In genomic region chr20:35673884-35674283, GRCh38 we compare ENCODE assay signal across 19 cellular contexts. TPM values are rescaled to one million over a fixed set of nuclear protein-coding genes. Genes with fewer than 3 reads are reported as not detected.
DNase-seq lines count a peak whose midpoint lies in the region; ATAC-seq and TF ChIP-seq lines count a peak whose summit lies in the region.
"Had no signal": no experiment of that assay in that cellular context is flagged by ENCODE, and none has a peak within 500 bp of the region (broad histone marks: within the 10 kb centered on the region; RNA-seq: fewer than 3 reads in every experiment).

No MANE protein-coding gene starts in this region.

- TF ChIP-seq CTCF in esophagus muscularis mucosa (IDR thresholded peaks at IDR 0.05) (no peak), stomach (IDR thresholded peaks at IDR 0.05) (no peak), lower lobe of right lung (IDR thresholded peaks at IDR 0.05) (no peak), H9 (conservative IDR thresholded peaks at IDR 0.05) (no peak)

- H3K4me3 ChIP-seq in esophagus muscularis mucosa, result no peak overlapping the region
- H3K4me3 ChIP-seq in stomach, result no peak overlapping the region
- no peak overlapping the region for H3K4me3 ChIP-seq in lower lobe of right lung
- H3K4me3 ChIP-seq: GM23338, SJCRH30 had no signal

- H3K23me2 ChIP-seq in H9 (ENCODE audit: insufficient read length, low read depth, low read length, poor library complexity, severe bottlenecking), result no peaks in the 10 kb centered on the region

- no peaks in the 10 kb centered on the region for H3K9me3 Mint-ChIP-seq in activated CD4-positive, alpha-beta memory T cell treated with anti-CD3 and anti-CD28 coated beads, Interleukin-2, amount 10 ng/mL, durations not matched to agents 7 days and 5 days
- H3K9me3 Mint-ChIP-seq in activated CD4-positive, alpha-beta memory T cell treated with anti-CD3 and anti-CD28 coated beads for 36 hours, result no peaks in the 10 kb centered on the region
- H3K9me3 Mint-ChIP-seq in H9, result no peaks in the 10 kb centered on the region
- H3K9me3 Mint-ChIP-seq: GM23338, IgD-negative memory B cell had no signal

- no peak overlapping the region for H3K9ac ChIP-seq in H9 (ENCODE audit: extremely low read depth, insufficient read length, low read length)

- CTCF ChIA-PET in activated CD4-positive, alpha-beta memory T cell treated with anti-CD3 and anti-CD28 coated beads, Interleukin-2, amount 10 ng/mL, durations not matched to agents 7 days and 5 days (lab: Charles Lee), result no interaction called here
- CTCF ChIA-PET in activated CD4-positive, alpha-beta memory T cell treated with anti-CD3 and anti-CD28 coated beads for 36 hours (lab: Charles Lee), result no interaction called here

- no peak overlapping the region for H3K23ac ChIP-seq in H9 (ENCODE audit: insufficient read length, low read depth, low read length)

- no peak for ATAC-seq in lower lobe of right lung
- ATAC-seq: GM23338 had no signal

- H3K27ac ChIP-seq in esophagus muscularis mucosa (replicated peaks in 1 of 4), result no peak overlapping the region
- H3K27ac ChIP-seq in stomach, result no peak overlapping the region
- H3K27ac ChIP-seq in lower lobe of right lung, result no peak overlapping the region
- H3K27ac ChIP-seq in H9 (ENCODE audit: insufficient read length, low read depth, low read length), result no peak overlapping the region
- H3K27ac ChIP-seq: 22Rv1, C4-2B, SJCRH30 had no signal

- DNase-seq in activated CD4-positive, alpha-beta memory T cell treated with anti-CD3 and anti-CD28 coated beads, Interleukin-2, amount 10 ng/mL, durations not matched to agents 7 days and 5 days, result peak; percentile 4
- DNase-seq in activated CD4-positive, alpha-beta memory T cell treated with anti-CD3 and anti-CD28 coated beads for 36 hours, result no peak
- DNase-seq in esophagus muscularis mucosa (ENCODE audit: extremely low spot score) (peak; percentile 57), stomach (peak; percentile 11), lower lobe of right lung (no peak), H9 (no peak)
- DNase-seq: ACHN, GF-D8, HCEC 1CT, NCI-H1417, NCI-H1694 treated with DMSO at 0.1 percent for 48 hours, NCI-H446, NCI-H526, OCI-M1, SJCRH30 had no signal

- no peaks in the 10 kb centered on the region for H3K27me3 Mint-ChIP-seq in activated CD4-positive, alpha-beta memory T cell treated with anti-CD3 and anti-CD28 coated beads, Interleukin-2, amount 10 ng/mL, durations not matched to agents 7 days and 5 days
- no peaks in the 10 kb centered on the region for H3K27me3 Mint-ChIP-seq in activated CD4-positive, alpha-beta memory T cell treated with anti-CD3 and anti-CD28 coated beads for 36 hours
- no peaks in the 10 kb centered on the region for H3K27me3 Mint-ChIP-seq in H9 (ENCODE audit: low read depth)
- H3K27me3 Mint-ChIP-seq: IgD-negative memory B cell had no signal

- H2BK12ac ChIP-seq in H9 (ENCODE audit: insufficient read length, low read depth, low read length), result no peak overlapping the region

- no peak overlapping the region for H3K18ac ChIP-seq in H9 (ENCODE audit: insufficient read length, low read depth, low read length)

- H3K36me3 ChIP-seq in esophagus muscularis mucosa (peaks cover 51 to 86% (median 75%) of the 10 kb centered on the region in 4 donors), stomach (peaks cover 40 to 94% (median 90%) of the 10 kb centered on the region in 4 donors), lower lobe of right lung (peaks cover 97% of the 10 kb centered on the region)

- peaks cover 45% of the 10 kb centered on the region for H3K36me3 Mint-ChIP-seq in activated CD4-positive, alpha-beta memory T cell treated with anti-CD3 and anti-CD28 coated beads, Interleukin-2, amount 10 ng/mL, durations not matched to agents 7 days and 5 days (ENCODE audit: low read depth)
- H3K36me3 Mint-ChIP-seq in activated CD4-positive, alpha-beta memory T cell treated with anti-CD3 and anti-CD28 coated beads for 36 hours, result peaks cover 25% of the 10 kb centered on the region
- H3K36me3 Mint-ChIP-seq in H9 (ENCODE audit: insufficient read depth in 1 of 3, low read depth in 3 of 3), result peaks cover 9 to 33% (median 28%) of the 10 kb centered on the region in 3 experiments

- H3K79me2 ChIP-seq in H9 (ENCODE audit: insufficient read depth, low read length), result no peaks in the 10 kb centered on the region

- H3K79me1 ChIP-seq in H9 (ENCODE audit: insufficient read depth, low read depth, low read length, poor library complexity, severe bottlenecking), result no peaks in the 10 kb centered on the region

- H4K20me1 ChIP-seq in H9 (ENCODE audit: control insufficient read depth, insufficient read depth, insufficient read length), result no peaks in the 10 kb centered on the region

- H4K5ac ChIP-seq in H9 (ENCODE audit: insufficient read length, low read depth, low read length), result no peak overlapping the region

- no peak overlapping the region for H3T11ph ChIP-seq in H9 (ENCODE audit: low read length)

- no peak overlapping the region for H3K27ac Mint-ChIP-seq in activated CD4-positive, alpha-beta memory T cell treated with anti-CD3 and anti-CD28 coated beads, Interleukin-2, amount 10 ng/mL, durations not matched to agents 7 days and 5 days
- no peak overlapping the region for H3K27ac Mint-ChIP-seq in activated CD4-positive, alpha-beta memory T cell treated with anti-CD3 and anti-CD28 coated beads for 36 hours
- H3K27ac Mint-ChIP-seq in H9, result no peak overlapping the region; a peak in 1 of 7 replicates
- H3K27ac Mint-ChIP-seq: GM23338, IgD-negative memory B cell had no signal

- H4K8ac ChIP-seq in H9 (replicated peaks; ENCODE audit: insufficient read length, low read depth, low read length), result no peak overlapping the region

- no peak overlapping the region for H3K4ac ChIP-seq in H9 (ENCODE audit: low read depth, low read length)

- no peaks in the 10 kb centered on the region for H3K4me1 ChIP-seq in esophagus muscularis mucosa
- no peaks in the 10 kb centered on the region for H3K4me1 ChIP-seq in stomach
- no peaks in the 10 kb centered on the region for H3K4me1 ChIP-seq in lower lobe of right lung
- no peaks in the 10 kb centered on the region for H3K4me1 ChIP-seq in H9 (ENCODE audit: insufficient read depth, low read length)
- H3K4me1 ChIP-seq: SJCRH30 had no signal

- 78% methylated on average over 4 of the region's 4 CpGs for WGBS in esophagus muscularis mucosa
- 86 to 98% (median 92%) methylated on average over 4 of the region's 4 CpGs for WGBS in stomach, 5 donors
- WGBS in H9 (ENCODE audit: extremely low coverage, insufficient read length, low lambda C conversion rate), result no CpG with 5 or more reads among the region's 4 CpGs

- no peak overlapping the region for H3K4me3 Mint-ChIP-seq in activated CD4-positive, alpha-beta memory T cell treated with anti-CD3 and anti-CD28 coated beads, Interleukin-2, amount 10 ng/mL, durations not matched to agents 7 days and 5 days
- H3K4me3 Mint-ChIP-seq in activated CD4-positive, alpha-beta memory T cell treated with anti-CD3 and anti-CD28 coated beads for 36 hours, result no peak overlapping the region
- no peak overlapping the region for H3K4me3 Mint-ChIP-seq in H9
- H3K4me3 Mint-ChIP-seq: GM23338, IgD-negative memory B cell had no signal

- POLR2A ChIA-PET in activated CD4-positive, alpha-beta memory T cell treated with anti-CD3 and anti-CD28 coated beads, Interleukin-2, amount 10 ng/mL, durations not matched to agents 7 days and 5 days (lab: Charles Lee), result interaction anchor here (0.8 to 3.6 kb wide), 3 partner anchors 9 to 218 kb away, joined by 3 to 24 read pairs (median 3); partner anchors contain the start of genes CEP250, CPNE1 and RBM12
- POLR2A ChIA-PET in activated CD4-positive, alpha-beta memory T cell treated with anti-CD3 and anti-CD28 coated beads for 36 hours (lab: Charles Lee), result no interaction called here

- intact Hi-C loops in activated CD4-positive, alpha-beta memory T cell treated with anti-CD3 and anti-CD28 coated beads for 36 hours (cut with micrococcal nuclease), result no loop called here
- intact Hi-C loops in esophagus muscularis mucosa (cut with DNase I) (no loop called here), stomach (cut with DNase I; ENCODE audit: low total_unique reads) (no loop called here), lower lobe of right lung (cut with DNase I) (no loop called here)

- no peak overlapping the region for H2AK5ac ChIP-seq in H9 (ENCODE audit: insufficient read length, low read length)

- H2BK15ac ChIP-seq in H9 (ENCODE audit: low read depth, low read length), result no peak overlapping the region

- no peak for TF ChIP-seq EP300 in esophagus muscularis mucosa (IDR thresholded peaks at IDR 0.05)
- no peak for TF ChIP-seq EP300 in stomach (IDR thresholded peaks at IDR 0.05)

- no peak overlapping the region for H2BK20ac ChIP-seq in H9 (ENCODE audit: low read depth, low read length, poor library complexity, severe bottlenecking)

- H2AFZ ChIP-seq in H9 (ENCODE audit: low read length), result no peak overlapping the region
- H2AFZ ChIP-seq: GM23338 had no signal

- H2BK5ac ChIP-seq in H9 (ENCODE audit: insufficient read length, low read length), result no peak overlapping the region

- H3K4me2 ChIP-seq in H9 (ENCODE audit: insufficient read depth, insufficient read length, low read length), result no peak overlapping the region
- H3K4me2 ChIP-seq: GM23338 had no signal

- H3K14ac ChIP-seq in H9 (ENCODE audit: insufficient read depth, low read length), result no peak overlapping the region

- H3K4me1 Mint-ChIP-seq in activated CD4-positive, alpha-beta memory T cell treated with anti-CD3 and anti-CD28 coated beads, Interleukin-2, amount 10 ng/mL, durations not matched to agents 7 days and 5 days, result no peaks in the 10 kb centered on the region
- H3K4me1 Mint-ChIP-seq in activated CD4-positive, alpha-beta memory T cell treated with anti-CD3 and anti-CD28 coated beads for 36 hours (ENCODE audit: low read depth), result no peaks in the 10 kb centered on the region
- no peaks in the 10 kb centered on the region for H3K4me1 Mint-ChIP-seq in H9
- H3K4me1 Mint-ChIP-seq: GM23338 had no signal

- H3K27me3 ChIP-seq in esophagus muscularis mucosa (no peaks in the 10 kb centered on the region), stomach (no peaks in the 10 kb centered on the region), lower lobe of right lung (ENCODE audit: low read depth) (no peaks in the 10 kb centered on the region), H9 (ENCODE audit: insufficient read depth, low read length) (no peaks in the 10 kb centered on the region)
- H3K27me3 ChIP-seq: SJCRH30 had no signal

- H4K91ac ChIP-seq in H9 (ENCODE audit: insufficient read length, low read depth, low read length), result no peak overlapping the region

- H3K9me3 ChIP-seq in esophagus muscularis mucosa (no peaks in the 10 kb centered on the region), stomach (no peaks in the 10 kb centered on the region), lower lobe of right lung (no peaks in the 10 kb centered on the region), H9 (ENCODE audit: control insufficient read depth, low read depth, low read length) (no peaks in the 10 kb centered on the region)
- H3K9me3 ChIP-seq: SJCRH30 had no signal

- H2BK120ac ChIP-seq in H9 (ENCODE audit: low read depth, low read length, poor library complexity, severe bottlenecking), result no peak overlapping the region

- no peak overlapping the region for H3K56ac ChIP-seq in H9 (ENCODE audit: insufficient read length, low read depth, low read length)

- TF ChIP-seq POLR2A in esophagus muscularis mucosa (IDR thresholded peaks at IDR 0.05; ENCODE audit: low read depth) (no peak), stomach (IDR thresholded peaks at IDR 0.05) (no peak)

RNA-seq across cellular contexts. Expression of gene CPNE1, which starts 9.2 kb away (rescaled TPM):
- total RNA-seq in activated CD4-positive, alpha-beta memory T cell treated with anti-CD3 and anti-CD28 coated beads, Interleukin-2, amount 10 ng/mL, durations not matched to agents 7 days and 5 days, result 100 to 1,000 TPM; 239 to 243 TPM
- 100 to 1,000 TPM; 242 to 253 TPM for total RNA-seq in activated CD4-positive, alpha-beta memory T cell treated with anti-CD3 and anti-CD28 coated beads for 36 hours
- total RNA-seq in esophagus muscularis mucosa, result 100 to 1,000 TPM in 2 of 4 donors, 10 to 100 TPM in 2; 23.0 to 148 (median 99.9) TPM
- 100 to 1,000 TPM in 2 of 5 donors, 10 to 100 TPM in 3; 67.9 to 172 (median 98.0) TPM for total RNA-seq in stomach
- 100 to 1,000 TPM in 2 of 3 donors, 10 to 100 TPM in 1; 83.6 to 137 (median 117) TPM for polyA plus RNA-seq in stomach
- 154 TPM for total RNA-seq in lower lobe of right lung
- total RNA-seq in H9 (2021), result 152 and 155 TPM in 2 replicates

RNA-seq across cellular contexts. Expression of gene RBM12, which starts 9.2 kb away (rescaled TPM):
- 100 to 1,000 TPM; 115 to 116 TPM for total RNA-seq in activated CD4-positive, alpha-beta memory T cell treated with anti-CD3 and anti-CD28 coated beads, Interleukin-2, amount 10 ng/mL, durations not matched to agents 7 days and 5 days
- total RNA-seq in activated CD4-positive, alpha-beta memory T cell treated with anti-CD3 and anti-CD28 coated beads for 36 hours, result 100 to 1,000 TPM; 110 to 114 TPM
- total RNA-seq in esophagus muscularis mucosa (10 to 100 TPM; 21.0 to 30.6 (median 24.0) TPM), stomach (100 to 1,000 TPM in 1 of 5 donors, 10 to 100 TPM in 4; 16.2 to 147 (median 47.7) TPM), lower lobe of right lung (70.5 TPM), H9 (2021) (260 TPM in 2 replicates)
- polyA plus RNA-seq in stomach, result 10 to 100 TPM in 1 of 3 donors, 1 to 10 TPM in 2; 7.9 to 13.3 (median 9.6) TPM

RNA-seq across cellular contexts. Expression of gene NFS1, which starts 25.3 kb away (rescaled TPM):
- total RNA-seq in activated CD4-positive, alpha-beta memory T cell treated with anti-CD3 and anti-CD28 coated beads, Interleukin-2, amount 10 ng/mL, durations not matched to agents 7 days and 5 days, result 10 to 100 TPM; 28.3 to 30.8 TPM
- total RNA-seq in activated CD4-positive, alpha-beta memory T cell treated with anti-CD3 and anti-CD28 coated beads for 36 hours, result 10 to 100 TPM; 36.9 to 40.8 TPM
- total RNA-seq in esophagus muscularis mucosa (10 to 100 TPM; 25.3 to 63.3 (median 32.7) TPM), stomach (10 to 100 TPM in 4 of 5 donors, under 1 TPM in 1; 0.58 to 54.2 (median 25.4) TPM), lower lobe of right lung (22.2 TPM), H9 (2021) (24.4 and 26.6 TPM in 2 replicates)
- polyA plus RNA-seq in stomach, result 10 to 100 TPM; 22.0 to 27.6 (median 22.8) TPM

RNA-seq across cellular contexts. Expression of gene ROMO1, which starts 25.3 kb away (rescaled TPM):
- total RNA-seq in activated CD4-positive, alpha-beta memory T cell treated with anti-CD3 and anti-CD28 coated beads, Interleukin-2, amount 10 ng/mL, durations not matched to agents 7 days and 5 days, result 100 to 1,000 TPM in 1 of 2 experiments, 10 to 100 TPM in 1; 98.4 to 114 TPM
- 100 to 1,000 TPM; 141 to 142 TPM for total RNA-seq in activated CD4-positive, alpha-beta memory T cell treated with anti-CD3 and anti-CD28 coated beads for 36 hours
- total RNA-seq in esophagus muscularis mucosa (100 to 1,000 TPM; 159 to 360 (median 263) TPM), stomach (100 to 1,000 TPM; 101 to 629 (median 179) TPM), lower lobe of right lung (81.7 TPM), H9 (2021) (204 and 207 TPM in 2 replicates)
- polyA plus RNA-seq in stomach, result 100 to 1,000 TPM; 462 to 651 (median 513) TPM

RNA-seq across cellular contexts. Expression of gene SPAG4, which starts 58.3 kb away (rescaled TPM):
- 1 to 10 TPM; 6.5 to 6.9 TPM for total RNA-seq in activated CD4-positive, alpha-beta memory T cell treated with anti-CD3 and anti-CD28 coated beads, Interleukin-2, amount 10 ng/mL, durations not matched to agents 7 days and 5 days
- total RNA-seq in activated CD4-positive, alpha-beta memory T cell treated with anti-CD3 and anti-CD28 coated beads for 36 hours, result 1 to 10 TPM; 7.5 to 9.4 TPM
- total RNA-seq in esophagus muscularis mucosa (1 to 10 TPM; 2.6 to 5.0 (median 2.9) TPM), stomach (10 to 100 TPM in 1 of 5 donors, 1 to 10 TPM in 1, not detected in 3; 3.5 to 39.7 TPM), lower lobe of right lung (4.2 TPM), H9 (2021) (4.9 and 5.3 TPM in 2 replicates)
- polyA plus RNA-seq in stomach, result 10 to 100 TPM in 1 of 3 donors, 1 to 10 TPM in 2; 2.9 to 10.5 (median 3.9) TPM

Comparison
In these comparisons a context has a peak if more than half of its experiments do, and no peak if none do; other contexts are left out.
1. DNase-seq: peak in activated CD4-positive, alpha-beta memory T cell treated with anti-CD3 and anti-CD28 coated beads, Interleukin-2, amount 10 ng/mL, durations not matched to agents 7 days and 5 days (single experiment), esophagus muscularis mucosa (single experiment) and stomach (single experiment); none in activated CD4-positive, alpha-beta memory T cell treated with anti-CD3 and anti-CD28 coated beads for 36 hours (single experiment), lower lobe of right lung (single experiment) and H9 (single experiment).